In genomic region chr15:81225161-81225671, GRCh38 we compare ENCODE assay signal across 12 cellular contexts. TPM values are rescaled to one million over a fixed set of nuclear protein-coding genes. Genes with fewer than 3 reads are reported as not detected.
DNase-seq lines count a peak whose midpoint lies in the region; ATAC-seq and TF ChIP-seq lines count a peak whose summit lies in the region.
"Had no signal": no experiment of that assay in that cellular context is flagged by ENCODE, and none has a peak within 500 bp of the region (broad histone marks: within the 10 kb centered on the region; RNA-seq: fewer than 3 reads in every experiment).

No MANE protein-coding gene starts in this region.

- no peaks in the 10 kb centered on the region for H3K36me3 Mint-ChIP-seq in T-helper 2 cell treated with Interferon-gamma antibody and Interleukin-4, amounts not matched to agents 5 μg/mL and 100 μg/mL, for 36 hours (ENCODE audit: low read depth)

- no peaks in the 10 kb centered on the region for H3K27me3 Mint-ChIP-seq in T-helper 2 cell treated with Interferon-gamma antibody and Interleukin-4, amounts not matched to agents 5 μg/mL and 100 μg/mL, for 36 hours (ENCODE audit: low read depth)

- no peak overlapping the region for H3K4me2 ChIP-seq in GM23248 (ENCODE audit: unreplicated experiment)

- no peaks in the 10 kb centered on the region for H3K9me3 Mint-ChIP-seq in T-helper 2 cell treated with Interferon-gamma antibody and Interleukin-4, amounts not matched to agents 5 μg/mL and 100 μg/mL, for 36 hours
- H3K9me3 Mint-ChIP-seq: activated B cell treated with CpG ODN at 0.5 μM for 24 hours had no signal

- H3K4me1 Mint-ChIP-seq in T-helper 2 cell treated with Interferon-gamma antibody and Interleukin-4, amounts not matched to agents 5 μg/mL and 100 μg/mL, for 36 hours (ENCODE audit: low read depth), result peaks cover 7% of the 10 kb centered on the region
- H3K4me1 Mint-ChIP-seq: activated B cell treated with CpG ODN at 0.5 μM for 24 hours had no signal

- no peak overlapping the region for H3K9ac ChIP-seq in GM23248

- intact Hi-C loops in left lung (cut with DNase I), result no loop called here
- intact Hi-C loops in stomach (cut with DNase I; ENCODE audit: low total_unique reads), result no loop called here

- TF ChIP-seq POLR2A in stomach (IDR thresholded peaks at IDR 0.05), result no peak

- TF ChIP-seq CTCF in left lung (IDR thresholded peaks at IDR 0.05) (no peak), stomach (IDR thresholded peaks at IDR 0.05) (no peak), GM13976 (IDR thresholded peaks at IDR 0.05; ENCODE audit: borderline replicate concordance, control extremely low read depth, extremely low read depth, insufficient read depth, missing control alignments) (no peak)

- H2AFZ ChIP-seq in GM23248, result peak overlapping the region; percentile 42; the same call in 1 of the 2 replicates

- peaks cover 10% of the 10 kb centered on the region for H3K4me1 ChIP-seq in GM23248 (ENCODE audit: insufficient read depth)
- H3K4me1 ChIP-seq in left lung, result peaks cover 8% of the 10 kb centered on the region in 2 donors
- peaks cover 0 to 8% (median 0%) of the 10 kb centered on the region in 4 donors for H3K4me1 ChIP-seq in stomach

- H3K9me2 ChIP-seq in GM23248 (ENCODE audit: insufficient read depth), result no peaks in the 10 kb centered on the region

- no peak overlapping the region for H3K27ac Mint-ChIP-seq in T-helper 2 cell treated with Interferon-gamma antibody and Interleukin-4, amounts not matched to agents 5 μg/mL and 100 μg/mL, for 36 hours
- H3K27ac Mint-ChIP-seq: activated B cell treated with CpG ODN at 0.5 μM for 24 hours had no signal

- H3K27ac ChIP-seq in GM23248, result no peak overlapping the region
- H3K27ac ChIP-seq in left lung, result peak overlapping the region in 1 of 2 donors; percentile 48
- H3K27ac ChIP-seq in stomach, result peak overlapping the region in 3 of 5 donors; percentile 3 to 46 (median 18)
- H3K27ac ChIP-seq: brain microvascular endothelial cell had no signal

- no peak overlapping the region for H3K4me3 ChIP-seq in GM23248
- no peak overlapping the region for H3K4me3 ChIP-seq in left lung
- H3K4me3 ChIP-seq in stomach, result no peak overlapping the region

- H3K4me3 Mint-ChIP-seq in T-helper 2 cell treated with Interferon-gamma antibody and Interleukin-4, amounts not matched to agents 5 μg/mL and 100 μg/mL, for 36 hours, result no peak overlapping the region
- H3K4me3 Mint-ChIP-seq: activated B cell treated with CpG ODN at 0.5 μM for 24 hours had no signal

- ATAC-seq in left lung, result peak; percentile 59

- no peaks in the 10 kb centered on the region for H3K79me2 ChIP-seq in GM23248 (ENCODE audit: insufficient read depth)

- H3K36me3 ChIP-seq in GM23248 (ENCODE audit: low read depth) (no peaks in the 10 kb centered on the region), left lung (no peaks in the 10 kb centered on the region), stomach (no peaks in the 10 kb centered on the region)
- H3K36me3 ChIP-seq: brain microvascular endothelial cell had no signal

- no peaks in the 10 kb centered on the region for H4K20me1 ChIP-seq in GM23248 (ENCODE audit: insufficient read depth)

- WGBS in GM23248 (ENCODE audit: low coverage in 1 of 2, low lambda C conversion rate in 2 of 2, missing lambda C conversion rate in 2 of 2), 2 experiments, result 21 to 26% methylated on average over 10 of the region's 10 CpGs
- 75 to 89% (median 78%) methylated on average over 10 of the region's 10 CpGs for whole genome bisulfite sequencing in stomach, 5 donors

- TF ChIP-seq EP300 in stomach (IDR thresholded peaks at IDR 0.05), result no peak

- DNase-seq in GM23248 (peak; percentile 29), cerebellum (ENCODE audit: low spot score) (peak; percentile 60), left lung (peak; percentile 68 to 70), stomach (no peak), NCI-H82 (lab: John Stamatoyannopoulos, UW) (no peak), GM13976 (ENCODE audit: low spot score) (no peak), DMS79 treated with DMSO at 0.1 percent for 48 hours (lab: John Stamatoyannopoulos, UW) (no peak)
- no peak for DNase-seq in T-helper 2 cell treated with Interferon-gamma antibody and Interleukin-4, amounts not matched to agents 5 μg/mL and 100 μg/mL, for 36 hours (ENCODE audit: low spot score)
- DNase-seq: activated B cell treated with CpG ODN at 0.5 μM for 24 hours; activated naive CD4-positive, alpha-beta T cell treated with Interleukin-2 at 50 U/mL for 16 hours; brain microvascular endothelial cell; DMS53 had no signal

- no peaks in the 10 kb centered on the region for H3K9me3 ChIP-seq in GM23248 (ENCODE audit: low read depth)
- H3K9me3 ChIP-seq in left lung, result no peaks in the 10 kb centered on the region
- no peaks in the 10 kb centered on the region for H3K9me3 ChIP-seq in stomach

- in situ Hi-C loops in GM23248 (cut with MboI) (no loop called here), GM13976 (cut with MboI; ENCODE audit: low sequenced_read_pairs, unreplicated experiment) (no loop called here)

- H3K27me3 ChIP-seq in GM23248 (replicated peaks; ENCODE audit: insufficient read depth) (no peaks in the 10 kb centered on the region), left lung (no peaks in the 10 kb centered on the region), stomach (no peaks in the 10 kb centered on the region)
- H3K27me3 ChIP-seq: brain microvascular endothelial cell had no signal

- H3F3A ChIP-seq in GM23248 (ENCODE audit: insufficient read depth), result no peaks in the 10 kb centered on the region

RNA-seq across cellular contexts. Expression of gene IL16, which starts 28.5 kb away (rescaled TPM):
- total RNA-seq in GM23248 (2014; rRNA removed; shearing (Covaris generic)), result under 0.01 and 0.32 TPM in 2 replicates
- polyA plus RNA-seq in GM23248 (2016; fragmentation: Nextera tagmentation; extraction: Ambion mirVana), result 0.53 and 0.94 TPM in 2 replicates
- total RNA-seq in cerebellum, result 1.8 TPM
- total RNA-seq in left lung, result 10 to 100 TPM; 22.0 to 34.3 TPM
- total RNA-seq in stomach, result 10 to 100 TPM in 3 of 5 donors, 1 to 10 TPM in 2; 4.9 to 21.0 (median 13.3) TPM
- polyA plus RNA-seq in stomach, result 10 to 100 TPM in 1 of 3 donors, 1 to 10 TPM in 2; 5.8 to 10.2 (median 6.9) TPM

Comparison
In these comparisons a context has a peak if more than half of its experiments do, and no peak if none do; other contexts are left out.
1. DNase-seq: peak in GM23248 (single experiment), cerebellum (single experiment) and left lung (2 of 2); none in stomach (single experiment), T-helper 2 cell treated with Interferon-gamma antibody and Interleukin-4, amounts not matched to agents 5 μg/mL and 100 μg/mL, for 36 hours (single experiment), NCI-H82 (single experiment), GM13976 (single experiment) and DMS79 treated with DMSO at 0.1 percent for 48 hours (single experiment).